In the genomic region with DNA sequence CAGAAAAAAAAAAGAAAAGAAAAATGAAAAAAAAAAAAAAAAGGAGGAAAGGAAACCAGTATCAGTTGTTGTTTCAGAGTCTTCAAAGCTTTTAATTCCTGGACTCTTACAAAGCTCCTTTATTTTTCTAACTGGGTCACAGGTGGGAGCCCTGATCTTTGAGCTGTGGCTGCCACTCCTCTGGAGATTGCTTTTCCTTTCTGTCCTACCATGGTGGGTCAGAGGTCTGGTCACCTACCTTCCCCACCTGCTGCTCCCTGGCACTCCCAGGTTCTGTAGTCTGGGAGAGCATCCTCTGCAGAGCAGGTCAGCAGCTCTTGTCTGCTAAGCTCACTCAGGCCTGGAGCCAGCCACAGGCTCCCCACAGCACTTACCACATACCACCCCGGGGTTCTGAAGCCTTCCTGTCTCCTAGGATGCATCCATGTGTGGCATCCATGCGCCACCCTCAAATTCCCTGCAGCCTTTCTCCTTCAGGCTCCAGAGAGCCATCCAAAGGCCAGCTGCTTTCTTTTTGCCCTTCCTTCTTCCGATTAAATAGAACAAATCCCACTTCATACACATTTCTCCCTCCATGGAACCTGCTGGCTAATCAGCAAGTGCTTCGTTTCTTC, we compare ENCODE assay signal across 25 cellular contexts.
DNase-seq lines count a peak whose midpoint lies in the region; ATAC-seq, FAIRE-seq and TF ChIP-seq lines count a peak whose summit lies in the region.
"Had no signal": no experiment of that assay in that cellular context is flagged by ENCODE, and none has a peak within 500 bp of the region (broad histone marks: within the 10 kb centered on the region; RNA-seq: fewer than 3 reads in every experiment).

No MANE protein-coding gene starts in this region.

- TF ChIP-seq POLR2A in breast epithelium (IDR thresholded peaks at IDR 0.05) = no peak

- H3K27me3 ChIP-seq in hepatocyte = no peaks in the 10 kb centered on the region
- H3K27me3 ChIP-seq in small intestine (ENCODE audit: control insufficient read depth in 2 of 2, insufficient read depth in 2 of 2, low read length in 2 of 2) = no peaks in the 10 kb centered on the region
- H3K27me3 ChIP-seq in breast epithelium = no peaks in the 10 kb centered on the region
- H3K27me3 ChIP-seq: body of pancreas, ovary, testis had no signal

- 77% methylated on average over 4 of the region's 4 CpGs for WGBS in hepatocyte (ENCODE audit: low lambda C conversion rate, missing lambda C conversion rate)
- 15 to 74% (median 44%) methylated on average over 4 of the region's 4 CpGs for WGBS in small intestine, 3 donors

- intact Hi-C loops in breast epithelium (cut with DNase I; ENCODE audit: low total_unique reads) = no loop called here

- no peak overlapping the region for H3K27ac ChIP-seq in hepatocyte
- H3K27ac ChIP-seq in small intestine (ENCODE audit: low read depth in 1 of 2, low read length in 1 of 2) = peak overlapping the region in 1 of 2 donors; percentile 47
- H3K27ac ChIP-seq in breast epithelium = no peak overlapping the region
- H3K27ac ChIP-seq: body of pancreas, ovary, testis had no signal

- H3K27me3 Mint-ChIP-seq in T-cell = no peaks in the 10 kb centered on the region

- H3K36me3 Mint-ChIP-seq in T-cell = no peaks in the 10 kb centered on the region
- H3K36me3 Mint-ChIP-seq: natural killer cell had no signal

- H3K9me3 Mint-ChIP-seq in T-cell = no peaks in the 10 kb centered on the region
- H3K9me3 Mint-ChIP-seq: activated T-cell treated with anti-CD3 and anti-CD28 coated beads, Interleukin-2, amount 50 U/mL, for 4 hours; natural killer cell had no signal

- H3K4me3 Mint-ChIP-seq in T-cell = no peak overlapping the region
- H3K4me3 Mint-ChIP-seq: activated T-cell treated with anti-CD3 and anti-CD28 coated beads, Interleukin-2, amount 50 U/mL, for 4 hours; natural killer cell had no signal

- H3K4me1 ChIP-seq in hepatocyte (ENCODE audit: insufficient read depth) = no peaks in the 10 kb centered on the region
- peaks cover 0 to 3% of the 10 kb centered on the region in 2 donors for H3K4me1 ChIP-seq in small intestine (ENCODE audit: control insufficient read depth in 2 of 2, insufficient read depth in 1 of 2, low read depth in 1 of 2, low read length in 1 of 2)
- H3K4me1 ChIP-seq in breast epithelium = no peaks in the 10 kb centered on the region
- H3K4me1 ChIP-seq: body of pancreas, testis had no signal

- ATAC-seq in GM21515 (IDR thresholded peaks at IDR 0.05; ENCODE audit: unreplicated experiment) = peak; percentile 17
- ATAC-seq in HG03432 (IDR thresholded peaks at IDR 0.05; ENCODE audit: unreplicated experiment) = peak; percentile 16
- no peak for ATAC-seq in T-cell (replicated peaks in 1 of 4)
- ATAC-seq: activated T-cell treated with anti-CD3 and anti-CD28 coated beads, Interleukin-2, amount 50 U/mL, for 4 hours; body of pancreas; left ventricle myocardium superior; natural killer cell; right cardiac atrium had no signal

- H3K36me3 ChIP-seq in hepatocyte (replicated peaks; ENCODE audit: insufficient read depth, low read depth) (no peaks in the 10 kb centered on the region), small intestine (ENCODE audit: control insufficient read depth in 2 of 2, insufficient read depth in 2 of 2, low read length in 2 of 2) (no peaks in the 10 kb centered on the region), breast epithelium (no peaks in the 10 kb centered on the region)
- H3K36me3 ChIP-seq: ovary had no signal

- no peak overlapping the region for H3K27ac Mint-ChIP-seq in T-cell
- H3K27ac Mint-ChIP-seq: natural killer cell had no signal

- DNase-seq in hepatocyte (ENCODE audit: low spot score) = peak; percentile 4
- DNase-seq in small intestine = peak; percentile 73
- no peak for DNase-seq in T-cell
- no peak for DNase-seq in NCI-H446 treated with DMSO at 0.1 percent for 48 hours (lab: John Stamatoyannopoulos, UW)
- no peak for DNase-seq in breast epithelium (ENCODE audit: low spot score in 2 of 2)
- DNase-seq: activated CD4-positive, alpha-beta T cell treated with anti-CD3 and anti-CD28 coated beads for 48 hours; activated T-cell treated with anti-CD3 and anti-CD28 coated beads, Interleukin-2, amount 50 U/mL, for 4 hours; effector CD8-positive, alpha-beta T cell; EL; foreskin melanocyte; left ventricle myocardium superior; midbrain; natural killer cell; NCI-H1105 treated with DMSO at 0.1 percent for 48 hours; NCI-H524; ovary; right cardiac atrium; SK-N-SH; stimulated activated naive CD4-positive, alpha-beta T cell treated with Interleukin-2 at 50 U/mL for 16 hours; T-helper 2 cell; testis had no signal

- H3K4me1 Mint-ChIP-seq in T-cell = peaks cover 10 to 14% (median 11%) of the 10 kb centered on the region in 3 donors

- CTCF ChIA-PET in T-cell (lab: Charles Lee) = interaction anchor here in 1 of 2 donors (0.7 kb wide), 1 partner anchor 73 kb away, joined by 3 read pairs; the partner anchor contains the start of gene TPK1

- no peaks in the 10 kb centered on the region for H4K20me1 ChIP-seq in hepatocyte (ENCODE audit: insufficient read depth, poor library complexity, severe bottlenecking)

- H3K4me3 ChIP-seq in hepatocyte = no peak overlapping the region
- no peak overlapping the region for H3K4me3 ChIP-seq in small intestine (ENCODE audit: low read depth in 1 of 2, low read length in 2 of 2)
- H3K4me3 ChIP-seq in breast epithelium = no peak overlapping the region
- H3K4me3 ChIP-seq: body of pancreas, ovary, testis had no signal

- H3K79me2 ChIP-seq in hepatocyte = no peaks in the 10 kb centered on the region

- H3K4me2 ChIP-seq in hepatocyte = no peak overlapping the region
- H3K4me2 ChIP-seq: SK-N-SH had no signal

- POLR2A ChIA-PET in T-cell (lab: Charles Lee) = interaction anchor here (0.5 to 0.7 kb wide), 5 partner anchors 69 to 342 kb away, joined by 3 to 11 read pairs (median 4); no protein-coding TSS in a partner anchor

- H3K9me2 ChIP-seq in hepatocyte (replicated peaks; ENCODE audit: insufficient read depth) = no peaks in the 10 kb centered on the region
- H3K9me2 ChIP-seq: SK-N-SH had no signal

- no peak overlapping the region for H2AFZ ChIP-seq in hepatocyte

- TF ChIP-seq CTCF in hepatocyte (IDR thresholded peaks at IDR 0.05; ENCODE audit: poor library complexity) (no peak), breast epithelium (IDR thresholded peaks at IDR 0.05) (no peak)

- FAIRE-seq in small intestine (lab: Jason Lieb, UNC) = no peak
- FAIRE-seq: H54 had no signal

- no peaks in the 10 kb centered on the region for H3K9me3 ChIP-seq in hepatocyte (ENCODE audit: low read depth)
- H3K9me3 ChIP-seq in small intestine (ENCODE audit: control insufficient read depth, low read depth) = no peaks in the 10 kb centered on the region
- H3K9me3 ChIP-seq in breast epithelium = no peaks in the 10 kb centered on the region
- H3K9me3 ChIP-seq: body of pancreas, ovary, SK-N-SH, testis had no signal

Comparison
In these comparisons a context has a peak if more than half of its experiments do, and no peak if none do; other contexts are left out.
1. ATAC-seq: peak in GM21515 (single experiment) and HG03432 (single experiment); none in T-cell (0 of 4).
2. DNase-seq: peak in hepatocyte (single experiment) and small intestine (single experiment); none in T-cell (0 of 34), NCI-H446 treated with DMSO at 0.1 percent for 48 hours (single experiment) and breast epithelium (0 of 2).